ENCODE assay signal across 9 cellular contexts in the genomic region with DNA sequence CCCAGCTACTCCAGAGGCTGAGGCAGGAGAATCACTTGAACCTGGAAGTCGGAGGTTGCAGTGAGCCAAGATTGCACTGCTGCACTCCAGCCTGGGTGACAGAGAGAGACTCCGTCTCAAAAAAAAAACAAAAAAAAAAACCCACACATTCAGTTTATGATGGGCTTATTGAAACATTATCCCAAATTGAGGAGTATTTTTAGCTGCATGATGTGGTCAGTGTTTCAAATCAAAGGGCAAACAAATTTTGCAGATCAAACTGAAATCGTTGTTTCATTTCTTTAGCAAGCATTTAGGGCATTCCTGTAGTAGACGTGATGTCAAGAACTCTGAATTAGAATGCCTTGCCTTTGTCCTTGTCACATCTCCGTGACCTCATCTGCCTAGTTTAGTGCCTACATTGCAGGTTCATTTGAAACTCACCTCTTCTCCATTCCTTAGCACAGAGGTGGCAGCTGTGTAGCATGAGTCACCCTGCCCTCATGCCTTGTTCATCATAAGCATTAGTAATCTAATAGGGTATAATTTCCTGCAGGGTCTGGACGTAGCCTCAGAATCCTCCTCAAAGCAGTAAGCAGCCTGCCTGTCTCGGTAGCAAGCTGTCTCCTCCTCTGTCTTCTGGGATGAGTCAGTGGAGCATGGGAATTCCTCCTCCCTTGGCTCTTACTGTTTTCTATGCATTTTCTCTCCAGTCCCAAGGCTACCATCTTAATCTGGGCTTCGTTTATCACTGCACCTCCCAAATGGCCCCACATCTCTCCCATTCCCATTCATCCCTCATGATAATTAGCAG.
A peak's percentile ranks its signal among the peaks of the same experiment; 100 is the strongest.
DNase-seq lines count a peak whose midpoint lies in the region; ATAC-seq and TF ChIP-seq lines count a peak whose summit lies in the region.
"Had no signal": no experiment of that assay in that cellular context is flagged by ENCODE, and none has a peak within 500 bp of the region (broad histone marks: within the 10 kb centered on the region; RNA-seq: fewer than 3 reads in every experiment).

No MANE protein-coding gene starts in this region.

- in situ Hi-C loops in mammary epithelial cell (cut with MboI; ENCODE audit: low sequenced_read_pairs in 2 of 2), result no loop called here
- in situ Hi-C loops in gastrocnemius medialis (cut with MboI; ENCODE audit: low sequenced_read_pairs in 4 of 4), result no loop called here

- TF ChIP-seq CTCF in mammary epithelial cell (conservative IDR thresholded peaks at IDR 0.05 in 1 of 2, IDR thresholded peaks at IDR 0.05 in 1 of 2; ENCODE audit: extremely low read depth in 1 of 2, insufficient read depth in 1 of 2, low read depth in 1 of 2, low read length in 2 of 2) (no peak), gastrocnemius medialis (IDR thresholded peaks at IDR 0.05 in 4 of 5, conservative IDR thresholded peaks at IDR 0.05 in 1 of 5) (no peak), mucosa of descending colon (IDR thresholded peaks at IDR 0.05) (no peak)

- peak overlapping the region; percentile 35 for H3K4me2 ChIP-seq in mammary epithelial cell (ENCODE audit: insufficient read depth, low read depth, low read length)

- H3K4me1 ChIP-seq in mammary epithelial cell (ENCODE audit: insufficient read depth, low read length), result peaks cover 14% of the 10 kb centered on the region
- H3K4me1 ChIP-seq in gastrocnemius medialis, result peaks cover 10 to 15% of the 10 kb centered on the region in 2 donors
- H3K4me1 ChIP-seq in mucosa of descending colon (ENCODE audit: low read depth), result no peaks in the 10 kb centered on the region

- TF ChIP-seq POLR2A in gastrocnemius medialis (IDR thresholded peaks at IDR 0.05), result no peak

- CTCF ChIA-PET in mammary epithelial cell (lab: Charles Lee; ENCODE audit: low non-redundant PET), result interaction anchor here (0.6 kb wide), 1 partner anchor 67 kb away, joined by 3 read pairs; no protein-coding TSS in a partner anchor

- ATAC-seq in gastrocnemius medialis (peak; percentile 81 to 99), mucosa of descending colon (no peak), HG03439 (IDR thresholded peaks at IDR 0.05; ENCODE audit: unreplicated experiment) (no peak)

- WGBS in mammary epithelial cell (ENCODE audit: low coverage, missing lambda C conversion rate), result 45% methylated on average over 7 of the region's 8 CpGs

- DNase-seq in DMS 273 treated with DMSO at 0.1 percent for 48 hours (lab: John Stamatoyannopoulos, UW) (peak; percentile 84), NCI-H69 (lab: John Stamatoyannopoulos, UW) (peak; percentile 95), mammary epithelial cell (peak; percentile 97), gastrocnemius medialis (peak; percentile 16 to 74), NCI-H1436 (lab: John Stamatoyannopoulos, UW) (no peak), mucosa of descending colon (no peak), NCI-H128 (lab: John Stamatoyannopoulos, UW; ENCODE audit: unreplicated experiment) (no peak)

- H3K9ac ChIP-seq in mammary epithelial cell (ENCODE audit: insufficient read depth, low read length), result no peak overlapping the region

- dilution Hi-C loops in mammary epithelial cell (cut with HindIII; ENCODE audit: low sequenced_read_pairs), result no loop called here

- no peak overlapping the region for H3K4me3 ChIP-seq in mammary epithelial cell (replicated peaks in 1 of 3; ENCODE audit: insufficient read depth in 1 of 3, low read depth in 2 of 3, low read length in 3 of 3)
- no peak overlapping the region for H3K4me3 ChIP-seq in gastrocnemius medialis
- H3K4me3 ChIP-seq in mucosa of descending colon, result no peak overlapping the region
- H3K4me3 ChIP-seq: lung had no signal

- no peaks in the 10 kb centered on the region for H4K20me1 ChIP-seq in mammary epithelial cell (ENCODE audit: insufficient read depth, low read length)

- no peak overlapping the region for H2AFZ ChIP-seq in mammary epithelial cell (ENCODE audit: low read depth, low read length)

- intact Hi-C loops in mammary epithelial cell (cut with micrococcal nuclease) (loop anchor here (1.0 to 2.0 kb wide), 3 partner anchors 72 to 190 kb away; no protein-coding TSS in a partner anchor), gastrocnemius medialis (cut with DNase I; ENCODE audit: low total_unique reads) (no loop called here), mucosa of descending colon (cut with DNase I, micrococcal nuclease) (no loop called here)

- H3K27ac ChIP-seq in mammary epithelial cell (ENCODE audit: insufficient read depth, low read depth, low read length) (peak overlapping the region; percentile 32), gastrocnemius medialis (peak overlapping the region; percentile 27 to 77 (median 64))

- no peaks in the 10 kb centered on the region for H3K9me3 ChIP-seq in mammary epithelial cell (replicated peaks; ENCODE audit: insufficient read depth, low read length)
- H3K9me3 ChIP-seq in gastrocnemius medialis, result no peaks in the 10 kb centered on the region
- no peaks in the 10 kb centered on the region for H3K9me3 ChIP-seq in mucosa of descending colon

- BruUV-seq in mammary epithelial cell (replicated peaks; lab: Mats Ljungman, UMichigan), result no TSS peak

- no peaks in the 10 kb centered on the region for H3K27me3 ChIP-seq in mammary epithelial cell (ENCODE audit: insufficient read depth, low read length)
- no peaks in the 10 kb centered on the region for H3K27me3 ChIP-seq in gastrocnemius medialis

- peaks cover 31% of the 10 kb centered on the region for H3K36me3 ChIP-seq in mammary epithelial cell (ENCODE audit: insufficient read depth, low read length)
- H3K36me3 ChIP-seq in gastrocnemius medialis, result peaks cover 0 to 61% of the 10 kb centered on the region in 2 donors
- H3K36me3 ChIP-seq in mucosa of descending colon (ENCODE audit: low read depth), result peaks cover 6% of the 10 kb centered on the region

- H3K79me2 ChIP-seq in mammary epithelial cell (ENCODE audit: insufficient read depth, low read length), result peaks cover 35% of the 10 kb centered on the region

Comparison
In these comparisons a context has a peak if more than half of its experiments do, and no peak if none do; other contexts are left out.
1. DNase-seq: peak in DMS 273 treated with DMSO at 0.1 percent for 48 hours (single experiment), NCI-H69 (single experiment), mammary epithelial cell (single experiment) and gastrocnemius medialis (2 of 2); none in NCI-H1436 (single experiment), mucosa of descending colon (0 of 3) and NCI-H128 (single experiment).
2. ATAC-seq: peak in gastrocnemius medialis (2 of 2); none in mucosa of descending colon (single experiment) and HG03439 (single experiment).